Comparison of ENCODE assay signal across 1 cellular context in genomic region chr16:29807426-29808218, GRCh38.
A peak's percentile ranks its signal among the peaks of the same experiment; 100 is the strongest.
TF ChIP-seq lines count a peak whose summit lies in the region.

No MANE protein-coding gene starts in this region.

TF ChIP-seq in HepG2, 621 proteins besides CTCF, POLR2A, EP300 and RAD21 (continued from another document and continues in another):
- TF ChIP-seq DZIP1 (CRISPR knock-in tag; IDR thresholded peaks at IDR 0.05) (peak; percentile 99), SP2 (CRISPR knock-in tag; IDR thresholded peaks at IDR 0.05) (no peak; the same call in 1 of the 2 replicates), HMGA1 (CRISPR knock-in tag; conservative IDR thresholded peaks at IDR 0.05) (no peak), MLLT10 (CRISPR knock-in tag; IDR thresholded peaks at IDR 0.05) (no peak), PATZ1 (CRISPR knock-in tag; IDR thresholded peaks at IDR 0.05) (peak; percentile 75), ZFP36 (IDR thresholded peaks at IDR 0.05; ENCODE audit: borderline replicate concordance, low read depth, low read length, partially characterized antibody) (no peak), FOXO1 (CRISPR knock-in tag; IDR thresholded peaks at IDR 0.05) (peak; percentile 67), PRMT3 (CRISPR knock-in tag; IDR thresholded peaks at IDR 0.05; ENCODE audit: borderline replicate concordance, low read depth) (peak; percentile 95), PLSCR1 (CRISPR knock-in tag; IDR thresholded peaks at IDR 0.05; ENCODE audit: borderline replicate concordance) (no peak; the same call in 1 of the 2 replicates), ZNF496 (CRISPR knock-in tag; IDR thresholded peaks at IDR 0.05; ENCODE audit: insufficient replicate concordance) (peak; percentile 72), ZHX1 (CRISPR knock-in tag; IDR thresholded peaks at IDR 0.05; ENCODE audit: low read depth) (no peak), NAIF1 (CRISPR knock-in tag; IDR thresholded peaks at IDR 0.05; ENCODE audit: borderline replicate concordance) (peak; percentile 98), IKZF1 (IDR thresholded peaks at IDR 0.05) (no peak), GRHL1 (CRISPR knock-in tag; conservative IDR thresholded peaks at IDR 0.05) (no peak; the same call in 1 of the 2 replicates), ZBTB21 (CRISPR knock-in tag; IDR thresholded peaks at IDR 0.05) (peak; percentile 69; the same call in 1 of the 2 replicates), ZKSCAN8 (CRISPR knock-in tag; IDR thresholded peaks at IDR 0.05; ENCODE audit: borderline replicate concordance) (peak; percentile 65; the same call in 1 of the 2 replicates), NFE2L2 (IDR thresholded peaks at IDR 0.05; ENCODE audit: low read length) (no peak), ZNF782 (CRISPR knock-in tag; IDR thresholded peaks at IDR 0.05; ENCODE audit: borderline replicate concordance) (peak; percentile 100), CBX5 (CRISPR knock-in tag; IDR thresholded peaks at IDR 0.05; ENCODE audit: borderline replicate concordance) (peak; percentile 69), CENPX (CRISPR knock-in tag; IDR thresholded peaks at IDR 0.05) (no peak), HOXA7 (CRISPR knock-in tag; IDR thresholded peaks at IDR 0.05) (peak; percentile 98), RBAK (CRISPR knock-in tag; IDR thresholded peaks at IDR 0.05) (peak; percentile 63; the same call in 1 of the 2 replicates), ZNF609 (CRISPR knock-in tag; IDR thresholded peaks at IDR 0.05; ENCODE audit: borderline replicate concordance) (peak; percentile 75; the same call in 1 of the 2 replicates), HMGXB4 (CRISPR knock-in tag; IDR thresholded peaks at IDR 0.05; ENCODE audit: borderline replicate concordance in 1 of 2, low read depth in 1 of 2) (peak; percentile 98), ELF4 (CRISPR knock-in tag; IDR thresholded peaks at IDR 0.05; ENCODE audit: borderline replicate concordance) (no peak), GTF2F1 (IDR thresholded peaks at IDR 0.05; ENCODE audit: low read length) (no peak), ZNF652 (CRISPR knock-in tag; IDR thresholded peaks at IDR 0.05; ENCODE audit: borderline replicate concordance, low read depth) (peak; percentile 20; the same call in 1 of the 2 replicates), THAP8 (CRISPR knock-in tag; IDR thresholded peaks at IDR 0.05; ENCODE audit: borderline replicate concordance) (peak; percentile 82; the same call in 1 of the 2 replicates), ZNF180 (CRISPR knock-in tag; IDR thresholded peaks at IDR 0.05; ENCODE audit: borderline replicate concordance, low read depth) (0 out of 2 replicates have a peak, but pooled peaks have one; percentile 86), JUND (CRISPR knock-in tag; IDR thresholded peaks at IDR 0.05) (peak; percentile 60), RARA (CRISPR knock-in tag; IDR thresholded peaks at IDR 0.05) (peak; percentile 71; the same call in 1 of the 2 replicates), ZBTB25 (CRISPR knock-in tag; IDR thresholded peaks at IDR 0.05) (peak; percentile 96), FIP1L1 (IDR thresholded peaks at IDR 0.05; ENCODE audit: borderline replicate concordance, insufficient read depth, low read depth, low read length) (no peak), NFYB (CRISPR knock-in tag; IDR thresholded peaks at IDR 0.05) (no peak), ZNF256 (CRISPR knock-in tag; conservative IDR thresholded peaks at IDR 0.05) (peak; percentile 97), STAG1 (CRISPR knock-in tag; IDR thresholded peaks at IDR 0.05) (peak; percentile 76), YY1 (IDR thresholded peaks at IDR 0.05; ENCODE audit: insufficient read depth, insufficient replicate concordance, low read depth, low read length) (peak; percentile 6), BCL6 (CRISPR knock-in tag; IDR thresholded peaks at IDR 0.05) (0 out of 2 replicates have a peak, but pooled peaks have one; percentile 29)
